ENCODE assay signal across 21 cellular contexts in genomic region chr2:9153589-9153988, GRCh38. TPM values are rescaled to one million over a fixed set of nuclear protein-coding genes. Genes with fewer than 3 reads are reported as not detected.
DNase-seq lines count a peak whose midpoint lies in the region; ATAC-seq, FAIRE-seq and TF ChIP-seq lines count a peak whose summit lies in the region.
"Had no signal": no experiment of that assay in that cellular context is flagged by ENCODE, and none has a peak within 500 bp of the region (broad histone marks: within the 10 kb centered on the region; RNA-seq: fewer than 3 reads in every experiment).

No MANE protein-coding gene starts in this region.

- H3K36me3 Mint-ChIP-seq in osteocyte (ENCODE audit: unreplicated experiment) = no peaks in the 10 kb centered on the region
- no peaks in the 10 kb centered on the region for H3K36me3 Mint-ChIP-seq in activated naive CD4-positive, alpha-beta T cell treated with anti-CD3 and anti-CD28 coated beads, Interleukin-2, amount 50 U/mL, for 72 hours
- H3K36me3 Mint-ChIP-seq: stimulated activated naive B cell treated with anti-CD40 and anti-IgM and Interleukin-4, amounts not matched to agents 10 μg/mL and 1 μg/mL and 100 μg/mL, for 72 hours had no signal

- no peak overlapping the region for H3K9ac ChIP-seq in HepG2 (ENCODE audit: insufficient read depth, low read depth, low read length)

- no TSS peak for BruUV-seq in HepG2 (replicated peaks; lab: Mats Ljungman, UMichigan)

- H3K79me2 ChIP-seq in HepG2 (ENCODE audit: insufficient read depth, low read length) = no peaks in the 10 kb centered on the region

- intact Hi-C loops in HepG2 (cut with micrococcal nuclease; ENCODE audit: unreplicated experiment) = no loop called here
- intact Hi-C loops in right lobe of liver (cut with DNase I) = no loop called here

- H3K27me3 ChIP-seq in HepG2 (ENCODE audit: control insufficient read depth in 1 of 2, insufficient read depth in 2 of 2, low read length in 2 of 2) (peaks cover 11 to 48% of the 10 kb centered on the region in 2 experiments; a peak in 4 of 5 replicates), right lobe of liver (no peaks in the 10 kb centered on the region)
- H3K27me3 ChIP-seq: heart left ventricle, transverse colon had no signal

- no peak overlapping the region for H3K4me3 Mint-ChIP-seq in osteocyte (ENCODE audit: unreplicated experiment)
- H3K4me3 Mint-ChIP-seq: central memory CD8-positive, alpha-beta T cell; stimulated activated naive B cell treated with anti-CD40 and anti-IgM and Interleukin-4, amounts not matched to agents 10 μg/mL and 1 μg/mL and 100 μg/mL, for 72 hours had no signal

- H3K9me3 ChIP-seq in HepG2 (ENCODE audit: low read length) (no peaks in the 10 kb centered on the region), right lobe of liver (no peaks in the 10 kb centered on the region)
- H3K9me3 ChIP-seq: transverse colon had no signal

- H3K27ac Mint-ChIP-seq in osteocyte (ENCODE audit: unreplicated experiment) = peak overlapping the region; percentile 47
- H3K27ac Mint-ChIP-seq in activated naive CD4-positive, alpha-beta T cell treated with anti-CD3 and anti-CD28 coated beads, Interleukin-2, amount 50 U/mL, for 72 hours = no peak overlapping the region
- H3K27ac Mint-ChIP-seq: stimulated activated naive B cell treated with anti-CD40 and anti-IgM and Interleukin-4, amounts not matched to agents 10 μg/mL and 1 μg/mL and 100 μg/mL, for 72 hours had no signal

- no peaks in the 10 kb centered on the region for H4K20me1 ChIP-seq in HepG2 (ENCODE audit: insufficient read depth, low read length)

- peaks cover 16% of the 10 kb centered on the region for H3K4me1 ChIP-seq in HepG2 (ENCODE audit: insufficient read depth, low read length)
- no peaks in the 10 kb centered on the region for H3K4me1 ChIP-seq in right lobe of liver
- H3K4me1 ChIP-seq: transverse colon had no signal

- POLR2A ChIA-PET in HepG2 (lab: Yijun Ruan, JAX) = interaction anchor here (1.6 kb wide), 1 partner anchor 14 kb away, joined by 3 read pairs; no protein-coding TSS in a partner anchor

- CTCF ChIA-PET in HepG2 (lab: Yijun Ruan, JAX; ENCODE audit: low intra/inter-chr PET ratio, low total read pairs) = no interaction called here

- no peaks in the 10 kb centered on the region for H3K27me3 Mint-ChIP-seq in osteocyte (ENCODE audit: unreplicated experiment)

- H3K36me3 ChIP-seq in HepG2 (replicated peaks in 1 of 2; ENCODE audit: control insufficient read depth in 1 of 2, insufficient read depth in 2 of 2, low read length in 2 of 2) (no peaks in the 10 kb centered on the region), right lobe of liver (no peaks in the 10 kb centered on the region)
- H3K36me3 ChIP-seq: heart left ventricle, transverse colon had no signal

- no peak for FAIRE-seq in HepG2 (lab: Jason Lieb, UNC)

- in situ Hi-C loops in HepG2 (cut with HindIII; ENCODE audit: extremely low pct_ligation_motif_present, low pct_unique_long_range_greater_than_20kb) = no loop called here

- H3K9me3 Mint-ChIP-seq in osteocyte (ENCODE audit: unreplicated experiment) = no peaks in the 10 kb centered on the region
- no peaks in the 10 kb centered on the region for H3K9me3 Mint-ChIP-seq in activated naive CD4-positive, alpha-beta T cell treated with anti-CD3 and anti-CD28 coated beads, Interleukin-2, amount 50 U/mL, for 72 hours
- H3K9me3 Mint-ChIP-seq: central memory CD8-positive, alpha-beta T cell had no signal

- TF ChIP-seq EP300 in HepG2 (IDR thresholded peaks at IDR 0.05; ENCODE audit: low read depth in 2 of 2, low read length in 2 of 2) = no peak
- TF ChIP-seq EP300 in HepG2 (CRISPR knock-in tag; IDR thresholded peaks at IDR 0.05; ENCODE audit: borderline replicate concordance) = no peak

- WGBS in HepG2 (ENCODE audit: low lambda C conversion rate) = 34% methylated on average over 4 of the region's 4 CpGs
- WGBS in right lobe of liver (ENCODE audit: insufficient coverage, low coverage, low lambda C conversion rate, missing lambda C conversion rate) = 43% methylated on average over 3 of the region's 4 CpGs

- H3K4me2 ChIP-seq in HepG2 (ENCODE audit: low read depth, low read length) = no peak overlapping the region

- no peak for TF ChIP-seq RAD21 in HepG2 (CRISPR knock-in tag; IDR thresholded peaks at IDR 0.05)

- H2AFZ ChIP-seq in HepG2 (ENCODE audit: low read length) = no peak overlapping the region

- TF ChIP-seq CTCF in HepG2 (CRISPR knock-in tag; IDR thresholded peaks at IDR 0.05) = no peak
- no peak for TF ChIP-seq CTCF in right lobe of liver (IDR thresholded peaks at IDR 0.05)
- TF ChIP-seq CTCF in fibroblast of the aortic adventitia (IDR thresholded peaks at IDR 0.05; ENCODE audit: insufficient read depth, low read length) = no peak
- no peak for TF ChIP-seq CTCF in osteocyte (IDR thresholded peaks at IDR 0.05)

- H3K4me3 ChIP-seq in HepG2 (replicated peaks in 1 of 3; ENCODE audit: insufficient read depth in 1 of 3, low read depth in 2 of 3, low read length in 3 of 3) (no peak overlapping the region), right lobe of liver (no peak overlapping the region), fibroblast of the aortic adventitia (ENCODE audit: low read depth, low read length) (no peak overlapping the region)
- H3K4me3 ChIP-seq: heart left ventricle, transverse colon had no signal

- peaks cover 15% of the 10 kb centered on the region for H3K4me1 Mint-ChIP-seq in osteocyte (ENCODE audit: unreplicated experiment)
- H3K4me1 Mint-ChIP-seq: central memory CD8-positive, alpha-beta T cell; stimulated activated naive B cell treated with anti-CD40 and anti-IgM and Interleukin-4, amounts not matched to agents 10 μg/mL and 1 μg/mL and 100 μg/mL, for 72 hours had no signal

- ATAC-seq in HepG2 = no peak
- ATAC-seq in right lobe of liver = no peak
- no peak for ATAC-seq in HG02763 (IDR thresholded peaks at IDR 0.05; ENCODE audit: unreplicated experiment)
- ATAC-seq in activated naive CD4-positive, alpha-beta T cell treated with anti-CD3 and anti-CD28 coated beads, Interleukin-2, amount 50 U/mL, for 72 hours = no peak
- ATAC-seq: PC-3; stimulated activated naive B cell treated with anti-CD40 and anti-IgM and Interleukin-4, amounts not matched to agents 10 μg/mL and 1 μg/mL and 100 μg/mL, for 72 hours had no signal

- no peak for DNase-seq in HepG2 (ENCODE audit: low spot score)
- DNase-seq in right lobe of liver = no peak
- DNase-seq in fibroblast of the aortic adventitia (ENCODE audit: low read depth) = peak; percentile 39
- no peak for DNase-seq in osteocyte (ENCODE audit: extremely low spot score, unreplicated experiment)
- no peak for DNase-seq in NCI-H345 (lab: John Stamatoyannopoulos, UW)
- DNase-seq in OCI-M2 (lab: John Stamatoyannopoulos, UW; ENCODE audit: unreplicated experiment) = no peak
- DNase-seq in activated naive CD4-positive, alpha-beta T cell treated with anti-CD3 and anti-CD28 coated beads, Interleukin-2, amount 50 U/mL, for 72 hours (ENCODE audit: low spot score in 2 of 2) = no peak
- DNase-seq: activated CD4-positive, alpha-beta T cell treated with anti-CD3 and anti-CD28 coated beads, Interleukin-2, amount 50 U/mL, for 4 hours; activated effector memory CD4-positive, alpha-beta T cell treated with anti-CD3 and anti-CD28 coated beads, Interleukin-2, amount 50 U/mL, for 16 hours; amniotic stem cell; C1 segment of cervical spinal cord; GOT3; heart left ventricle; NCI-H2171 treated with DMSO at 0.1 percent for 48 hours; NCI-H774; PC-3; retina; stimulated activated naive B cell treated with anti-CD40 and anti-IgM and Interleukin-4, amounts not matched to agents 10 μg/mL and 1 μg/mL and 100 μg/mL, for 72 hours; transverse colon had no signal

- TF ChIP-seq POLR2A in HepG2 (IDR thresholded peaks at IDR 0.05; ENCODE audit: insufficient read depth in 1 of 2, low read depth in 2 of 2, low read length in 2 of 2) (no peak), right lobe of liver (IDR thresholded peaks at IDR 0.05) (no peak)

- H3K27ac ChIP-seq in HepG2 (ENCODE audit: extremely low read length, insufficient read depth, low read length) (no peak overlapping the region), right lobe of liver (no peak overlapping the region)
- H3K27ac ChIP-seq: heart left ventricle, transverse colon had no signal

TF ChIP-seq in HepG2, 621 proteins besides CTCF, POLR2A, EP300 and RAD21:
- TF ChIP-seq CCDC6 (CRISPR knock-in tag; IDR thresholded peaks at IDR 0.05) (no peak), CEBPB (IDR thresholded peaks at IDR 0.05; ENCODE audit: borderline replicate concordance, low read depth, low read length) (peak; percentile 59; the same call in 1 of the 2 replicates)

RNA-seq across cellular contexts. Expression of gene ASAP2, which starts 53.0 kb away (rescaled TPM):
- total RNA-seq in HepG2 (2016; rRNA removed; fragmentation: Illumina TruSeq; extraction: Trizol) (7.3 and 7.5 TPM in 2 replicates), right lobe of liver (1 to 10 TPM; 2.4 to 5.2 (median 3.9) TPM), fibroblast of the aortic adventitia (ENCODE audit: low replicate concordance) (37.1 and 76.4 TPM in 2 replicates), osteocyte (91.0 and 94.7 TPM in 2 replicates)
- total RNA-seq in HepG2 (2016; cell fraction: cytosol; rRNA removed; fragmentation: Illumina TruSeq; extraction: Trizol; ENCODE audit: low read depth) = 2.7 and 4.4 TPM in 2 replicates
- 5.8 and 6.1 TPM in 2 replicates for total RNA-seq in HepG2 (2016; cell fraction: insoluble cytoplasmic fraction; rRNA removed; fragmentation: Illumina TruSeq; extraction: Trizol)
- 5.3 and 5.4 TPM in 2 replicates for total RNA-seq in HepG2 (2016; cell fraction: membrane; rRNA removed; fragmentation: Illumina TruSeq; extraction: Trizol)
- total RNA-seq in HepG2 (2016; cell fraction: nucleus; rRNA removed; fragmentation: Illumina TruSeq; extraction: Trizol) = 9.2 and 12.1 TPM in 2 replicates
- polyA plus RNA-seq in HepG2 (2011; rRNA removed) = 15.5 and 22.3 TPM in 2 replicates
- 10.3 and 11.1 TPM in 2 replicates for polyA plus RNA-seq in HepG2 (2011; cell fraction: cytosol; rRNA removed)
- 23.5 and 27.0 TPM in 2 replicates for polyA plus RNA-seq in HepG2 (2011; cell fraction: nucleus; rRNA removed)
- 8.6 and 9.2 TPM in 2 replicates for polyA plus RNA-seq in HepG2 (2012)
- 0.52 and 0.53 TPM in 2 replicates for polyA plus RNA-seq in HepG2 (2016; cell fraction: cytosol; fragmentation: Illumina TruSeq; extraction: Trizol; ENCODE audit: low read depth)
- 6.8 and 8.0 TPM in 2 replicates for polyA plus RNA-seq in HepG2 (2016; cell fraction: insoluble cytoplasmic fraction; fragmentation: Illumina TruSeq; extraction: Trizol; ENCODE audit: low read depth)
- polyA plus RNA-seq in HepG2 (2016; cell fraction: membrane; fragmentation: Illumina TruSeq; extraction: Trizol; ENCODE audit: low read depth) = 2.2 and 2.8 TPM in 2 replicates
- polyA plus RNA-seq in HepG2 (2016; cell fraction: nucleus; fragmentation: Illumina TruSeq; extraction: Trizol; ENCODE audit: insufficient read depth, low read depth) = 12.8 and 15.6 TPM in 2 replicates
- 13.6 and 22.4 TPM in 2 replicates for polyA minus RNA-seq in HepG2 (2011; rRNA and poly(A)+ RNA removed; ENCODE audit: low replicate concordance)
- polyA minus RNA-seq in HepG2 (2011; cell fraction: cytosol; rRNA and poly(A)+ RNA removed) = 14.0 and 17.7 TPM in 2 replicates
- 49.2 and 56.1 TPM in 2 replicates for polyA minus RNA-seq in HepG2 (2011; cell fraction: nucleus; rRNA and poly(A)+ RNA removed)
- total RNA-seq in activated naive CD4-positive, alpha-beta T cell treated with anti-CD3 and anti-CD28 coated beads, Interleukin-2, amount 50 U/mL, for 72 hours = 1 to 10 TPM in 1 of 2 donors, under 1 TPM in 1; 0.09 to 1.0 TPM
